ENCODE assay signal across 21 cellular contexts in the genomic region with DNA sequence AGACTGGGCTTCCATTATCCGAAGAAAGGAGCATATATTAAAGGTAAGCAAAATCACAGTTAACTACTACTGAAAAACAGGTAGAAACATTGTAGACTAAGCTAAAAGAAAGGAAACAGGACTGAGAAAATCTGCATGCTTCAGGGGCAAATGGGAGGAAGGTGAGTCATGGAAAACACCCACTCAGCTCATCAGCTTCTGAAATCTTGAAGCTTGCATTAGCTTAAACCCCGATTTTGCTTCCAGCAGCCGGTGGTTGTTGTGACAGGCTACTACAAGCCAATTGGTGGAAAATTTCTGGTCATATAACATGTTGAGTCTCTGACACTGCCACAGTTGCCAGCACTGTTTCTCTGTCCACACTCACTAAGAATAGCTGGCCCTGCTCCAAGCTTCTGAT.
"Had no signal": no experiment of that assay in that cellular context is flagged by ENCODE, and none has a peak within 500 bp of the region (broad histone marks: within the 10 kb centered on the region; RNA-seq: fewer than 3 reads in every experiment).

No MANE protein-coding gene starts in this region.

- H3K27me3 ChIP-seq: cardiac muscle cell, right atrium auricular region, spleen, upper lobe of left lung had no signal

- H3K27ac ChIP-seq: cardiac muscle cell, left ventricle myocardium inferior, right atrium auricular region, spleen, upper lobe of left lung, WERI-Rb-1 had no signal

- DNase-seq: activated CD4-positive, alpha-beta T cell treated with anti-CD3 and anti-CD28 coated beads, Interleukin-2, amount 50 U/mL, for 48 hours; activated CD4-positive, CD25-positive, alpha-beta regulatory T cell treated with anti-CD3 and anti-CD28 coated beads, Interleukin-2, amount 50 U/mL, for 72 hours; activated effector memory CD4-positive, alpha-beta T cell treated with Interleukin-2 at 50 U/mL for 16 hours; activated naive CD4-positive, alpha-beta T cell treated with anti-CD3 and anti-CD28 coated beads for 36 hours; activated naive CD8-positive, alpha-beta T cell treated with anti-CD3 and anti-CD28 coated beads, Interleukin-2, amount 10 ng/mL, durations not matched to agents 7 days and 5 days; activated T-cell treated with anti-CD3 and anti-CD28 coated beads, Interleukin-2, amount 50 U/mL, for 72 hours; amniotic stem cell; effector memory CD8-positive, alpha-beta T cell; foreskin fibroblast; immature natural killer cell; left ventricle myocardium inferior; midbrain; natural killer cell; spleen; stimulated activated CD4-positive, alpha-beta T cell treated with anti-CD3 and anti-CD28 coated beads, Interleukin-4, amount 100 ng/mL, for 4 hours; stimulated activated naive CD8-positive, alpha-beta T cell treated with anti-CD3 and anti-CD28 coated beads, Interleukin-15, Interleukin-2, amounts not matched to agents 100 U/mL and 50 U/mL, for 24 hours; T-cell; upper lobe of left lung; WERI-Rb-1 had no signal

- H3K36me3 ChIP-seq: cardiac muscle cell, left ventricle myocardium inferior, right atrium auricular region, spleen, upper lobe of left lung, WERI-Rb-1 had no signal

- H3K4me1 ChIP-seq: left ventricle myocardium inferior, right atrium auricular region, spleen, upper lobe of left lung had no signal

- H3K9me3 ChIP-seq: left ventricle myocardium inferior, right atrium auricular region, spleen, upper lobe of left lung had no signal

- H3K4me3 ChIP-seq: cardiac muscle cell, left ventricle myocardium inferior, right atrium auricular region, spleen, upper lobe of left lung had no signal
